In the genomic region with DNA sequence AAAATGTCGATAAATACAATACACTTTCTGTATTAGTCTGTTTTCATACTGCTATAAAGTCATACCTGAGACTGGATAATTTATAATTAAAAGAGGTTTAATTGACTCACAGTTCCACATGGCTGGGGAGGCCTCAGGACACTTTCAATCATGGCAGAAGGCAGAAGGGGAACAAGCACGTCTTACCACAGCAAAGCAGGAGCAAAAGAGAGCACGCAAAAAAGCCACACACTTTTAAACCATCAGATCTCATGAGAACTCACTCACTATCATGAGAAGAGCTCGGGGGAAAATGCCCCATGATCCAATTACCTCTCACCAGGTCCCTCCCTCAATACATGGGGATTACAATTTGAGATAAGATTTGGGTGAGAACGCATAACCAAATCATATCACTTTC, we compare ENCODE assay signal across 21 cellular contexts.
"Had no signal": no experiment of that assay in that cellular context is flagged by ENCODE, and none has a peak within 500 bp of the region (broad histone marks: within the 10 kb centered on the region; RNA-seq: fewer than 3 reads in every experiment).

No MANE protein-coding gene starts in this region.

- H3K27me3 Mint-ChIP-seq: memory B cell; stimulated activated memory B cell treated with anti-CD40 and anti-IgM and Interleukin-4, amounts not matched to agents 10 μg/mL and 1 μg/mL and 100 μg/mL, for 72 hours had no signal

- H3K4me3 Mint-ChIP-seq: memory B cell; mesothelial cell of epicardium; nephron; stimulated activated memory B cell treated with anti-CD40 and anti-IgM and Interleukin-4, amounts not matched to agents 10 μg/mL and 1 μg/mL and 100 μg/mL, for 72 hours had no signal

- H3K4me1 ChIP-seq: gastroesophageal sphincter, left ventricle myocardium inferior, lower lobe of right lung, prostate gland had no signal

- ATAC-seq: gastroesophageal sphincter; left cardiac atrium; lower lobe of right lung; right lobe of liver; stimulated activated memory B cell treated with anti-CD40 and anti-IgM and Interleukin-4, amounts not matched to agents 10 μg/mL and 1 μg/mL and 100 μg/mL, for 72 hours; upper lobe of right lung had no signal

- H3K27me3 ChIP-seq: esophagus squamous epithelium, gastroesophageal sphincter, right lobe of liver, tibial nerve, upper lobe of right lung, vagina had no signal

- H3K9me3 ChIP-seq: prostate gland, right lobe of liver, upper lobe of right lung, vagina had no signal

- H3K4me1 Mint-ChIP-seq: memory B cell had no signal

- H3K27ac Mint-ChIP-seq: memory B cell, mesothelial cell of epicardium, nephron had no signal

- H3K36me3 ChIP-seq: esophagus squamous epithelium, gastroesophageal sphincter, left ventricle myocardium inferior, lower lobe of right lung, prostate gland, right lobe of liver, tibial nerve, upper lobe of right lung, vagina had no signal

- H3K27ac ChIP-seq: gastroesophageal sphincter, left ventricle myocardium inferior, lower lobe of right lung, parathyroid adenoma, prostate gland, right lobe of liver, tibial nerve, upper lobe of right lung, vagina had no signal

- DNase-seq: dermis blood vessel endothelial cell; esophagus squamous epithelium; foreskin fibroblast; glutamatergic neuron; kidney; left cardiac atrium; left ventricle myocardium inferior; lower lobe of right lung; right lobe of liver; stimulated activated CD4-positive, alpha-beta T cell treated with anti-CD3 and anti-CD28 coated beads, Interleukin-4, amount 100 ng/mL, for 1 hour; stimulated activated CD8-positive, alpha-beta memory T cell treated with anti-CD3 and anti-CD28 coated beads, Interleukin-4, amount 100 ng/mL, for 48 hours; upper lobe of right lung had no signal

- H3K4me3 ChIP-seq: esophagus squamous epithelium, gastroesophageal sphincter, left ventricle myocardium inferior, lower lobe of right lung, prostate gland, right lobe of liver, tibial nerve, upper lobe of right lung, vagina had no signal
